Comparison of ENCODE assay signal across 1 cellular context in the genomic region with DNA sequence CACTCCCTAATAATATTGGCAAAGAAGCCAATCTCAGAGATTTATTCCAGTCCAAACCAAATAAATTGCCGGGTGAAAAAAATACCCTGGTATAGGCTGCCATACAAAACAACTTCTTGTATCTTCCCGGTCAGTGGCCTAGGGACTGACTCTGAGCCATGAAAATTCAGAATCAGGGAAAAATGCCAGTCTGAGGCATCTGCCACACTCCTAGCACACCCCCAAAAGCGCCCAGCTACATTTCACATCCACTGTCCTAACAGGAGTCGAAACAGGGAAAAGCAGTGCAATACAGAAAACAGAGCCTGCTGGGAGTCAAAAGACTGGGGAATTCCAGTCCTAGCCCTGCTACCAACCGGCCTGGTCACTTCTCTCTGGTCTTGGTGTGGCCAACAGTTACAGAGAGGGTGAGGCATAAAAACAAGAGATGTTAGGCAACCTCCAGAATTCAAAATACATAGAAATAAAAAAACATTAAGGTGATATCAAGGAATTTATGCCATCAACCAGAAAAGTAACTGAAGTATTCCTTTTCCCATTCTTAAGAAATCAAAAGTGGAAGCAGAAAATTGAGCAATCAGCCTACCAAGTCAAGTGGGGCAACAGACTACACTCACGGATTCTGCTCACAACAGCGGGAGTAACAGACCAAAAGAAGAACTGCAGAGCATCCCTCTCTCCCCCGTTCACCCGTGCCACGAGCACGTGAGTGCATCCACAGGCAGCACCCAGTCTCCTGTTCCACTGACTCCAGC.
A peak's percentile ranks its signal among the peaks of the same experiment; 100 is the strongest.
TF ChIP-seq lines count a peak whose summit lies in the region.

No MANE protein-coding gene starts in this region.

TF ChIP-seq in IMR-90, 13 proteins besides CTCF, POLR2A, EP300 and RAD21:
- TF ChIP-seq CEBPB (IDR thresholded peaks at IDR 0.05; ENCODE audit: low read depth, low read length) (peak; percentile 90), USF2 (IDR thresholded peaks at IDR 0.05; ENCODE audit: low read depth, low read length) (no peak)
